In the genomic region with DNA sequence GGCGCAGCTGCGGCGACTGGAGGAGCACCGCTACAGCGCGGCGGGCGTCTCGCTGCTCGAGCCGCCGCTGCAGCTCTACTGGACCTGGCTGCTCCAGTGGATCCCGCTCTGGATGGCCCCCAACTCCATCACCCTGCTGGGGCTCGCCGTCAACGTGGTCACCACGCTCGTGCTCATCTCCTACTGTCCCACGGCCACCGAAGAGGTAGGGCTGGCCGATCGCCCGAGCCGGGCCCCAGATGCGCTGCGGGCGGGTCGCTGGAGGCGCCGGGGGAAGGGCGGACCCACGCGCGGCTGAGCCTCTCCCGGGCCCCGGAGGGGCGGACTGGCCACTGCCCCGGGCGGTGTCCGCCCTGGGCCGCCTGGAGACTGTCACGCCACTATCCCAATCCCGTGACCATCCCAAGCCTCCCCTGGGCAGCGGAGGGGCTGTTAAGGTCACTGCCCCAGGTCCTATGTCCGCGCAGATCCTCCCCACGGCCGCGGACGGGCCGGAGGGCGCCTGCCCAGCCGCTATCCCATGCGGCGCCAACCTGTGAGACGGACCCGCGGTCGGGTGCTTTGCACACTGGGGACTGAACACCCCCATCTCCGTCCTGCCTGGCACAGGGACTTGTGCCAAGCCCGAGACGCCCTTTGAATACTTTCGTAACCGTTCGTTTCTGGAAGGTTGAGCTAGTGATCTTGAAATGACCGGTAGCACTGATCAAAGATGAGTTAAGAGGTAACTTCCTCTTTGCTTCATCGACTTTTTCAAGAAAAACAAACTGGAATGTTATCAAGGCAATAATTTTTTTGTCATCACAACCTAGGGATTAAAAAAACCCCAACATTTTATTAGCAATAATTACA, we compare ENCODE assay signal across 8 cellular contexts. TPM values are rescaled to one million over a fixed set of nuclear protein-coding genes. Genes with fewer than 3 reads are reported as not detected.
DNase-seq lines count a peak whose midpoint lies in the region; ATAC-seq and TF ChIP-seq lines count a peak whose summit lies in the region.

No MANE protein-coding gene starts in this region.

- peak overlapping the region; percentile 89 for H3K9ac ChIP-seq in SK-N-MC (ENCODE audit: insufficient read length)
- peak overlapping the region; percentile 56 for H3K9ac ChIP-seq in mammary epithelial cell (ENCODE audit: insufficient read depth, low read length)

- peak; percentile 28 for DNase-seq in Daoy (ENCODE audit: low read depth)
- no peak for DNase-seq in SK-N-MC (ENCODE audit: low read depth, low spot score)
- DNase-seq in mammary epithelial cell = peak; percentile 20
- peak; percentile 18 for DNase-seq in iPS-NIHi7 (ENCODE audit: extremely low spot score)
- peak; percentile 76 for DNase-seq in sciatic nerve (ENCODE audit: low spot score)
- DNase-seq in NCI-H187 (lab: John Stamatoyannopoulos, UW) = no peak

- BruUV-seq in mammary epithelial cell (replicated peaks; lab: Mats Ljungman, UMichigan) = no TSS peak

- H4K20me1 ChIP-seq in mammary epithelial cell (ENCODE audit: insufficient read depth, low read length) = no peaks in the 10 kb centered on the region

- ATAC-seq in GM19452 (IDR thresholded peaks at IDR 0.05; ENCODE audit: unreplicated experiment) (peak; percentile 30), HG03457 (IDR thresholded peaks at IDR 0.05; ENCODE audit: unreplicated experiment) (peak; percentile 23), sciatic nerve (peak; percentile 76)

- dilution Hi-C loops in mammary epithelial cell (cut with HindIII; ENCODE audit: low sequenced_read_pairs) = no loop called here

- H3K27me3 ChIP-seq in mammary epithelial cell (ENCODE audit: insufficient read depth, low read length) = no peaks in the 10 kb centered on the region

- H3K4me3 ChIP-seq in SK-N-MC (peak overlapping the region; percentile 97), mammary epithelial cell (replicated peaks in 1 of 3; ENCODE audit: insufficient read depth in 1 of 3, low read depth in 2 of 3, low read length in 3 of 3) (peak overlapping the region; percentile 70 to 94 (median 74))

- H3K36me3 ChIP-seq in SK-N-MC (ENCODE audit: insufficient read depth, low read length) = no peaks in the 10 kb centered on the region
- no peaks in the 10 kb centered on the region for H3K36me3 ChIP-seq in mammary epithelial cell (ENCODE audit: insufficient read depth, low read length)

- in situ Hi-C loops in mammary epithelial cell (cut with MboI; ENCODE audit: low sequenced_read_pairs in 2 of 2) = no loop called here

- peak overlapping the region; percentile 82 for H3K4me2 ChIP-seq in mammary epithelial cell (ENCODE audit: insufficient read depth, low read depth, low read length)

- H3K9me3 ChIP-seq in SK-N-MC (ENCODE audit: low read depth, low read length) (no peaks in the 10 kb centered on the region), mammary epithelial cell (replicated peaks; ENCODE audit: insufficient read depth, low read length) (no peaks in the 10 kb centered on the region)

- TF ChIP-seq CTCF in mammary epithelial cell (conservative IDR thresholded peaks at IDR 0.05 in 1 of 2, IDR thresholded peaks at IDR 0.05 in 1 of 2; ENCODE audit: extremely low read depth in 1 of 2, insufficient read depth in 1 of 2, low read depth in 1 of 2, low read length in 2 of 2) = no peak

- WGBS in mammary epithelial cell (ENCODE audit: low coverage, missing lambda C conversion rate) = 2% methylated on average over 41 of the region's 67 CpGs

- H3K4me1 ChIP-seq in mammary epithelial cell (ENCODE audit: insufficient read depth, low read length) = peaks cover 17% of the 10 kb centered on the region

- CTCF ChIA-PET in mammary epithelial cell (lab: Charles Lee; ENCODE audit: low non-redundant PET) = interaction anchor here (0.7 to 0.8 kb wide), 2 partner anchors 35 to 133 kb away, joined by 6 to 7 read pairs; a partner anchor contains a TSS

- peak overlapping the region; percentile 90 for H2AFZ ChIP-seq in mammary epithelial cell (ENCODE audit: low read depth, low read length)

- peaks cover 36% of the 10 kb centered on the region for H3K79me2 ChIP-seq in mammary epithelial cell (ENCODE audit: insufficient read depth, low read length)

- H3K27ac ChIP-seq in SK-N-MC (no peak overlapping the region), mammary epithelial cell (ENCODE audit: insufficient read depth, low read depth, low read length) (no peak overlapping the region)

- intact Hi-C loops in mammary epithelial cell (cut with micrococcal nuclease) = no loop called here
- intact Hi-C loops in sciatic nerve (cut with DNase I) = no loop called here

RNA-seq across cellular contexts. Expression of a gene that starts 0.7 kb away (rescaled TPM):
- 32.6 and 38.8 TPM in 2 replicates for total RNA-seq in Daoy (2014; rRNA removed; shearing (Covaris generic))
- 10 to 100 TPM; 16.5 to 17.2 TPM for total RNA-seq in mammary epithelial cell
- 10.7 TPM for polyA plus RNA-seq in mammary epithelial cell
- 17.9 TPM for polyA minus RNA-seq in mammary epithelial cell
- 66.3 TPM for total RNA-seq in sciatic nerve

RNA-seq across cellular contexts. Expression of a gene that starts 41.1 kb away (rescaled TPM):
- total RNA-seq in Daoy (2014; rRNA removed; shearing (Covaris generic)) = not detected in 2 replicates
- under 1 TPM in 1 of 2 donors, not detected in 1; 0.50 TPM for total RNA-seq in mammary epithelial cell
- polyA plus RNA-seq in mammary epithelial cell = not detected
- polyA minus RNA-seq in mammary epithelial cell = not detected
- total RNA-seq in sciatic nerve = not detected

Comparison
In these comparisons a context has a peak if more than half of its experiments do, and no peak if none do; other contexts are left out.
1. DNase-seq: peak in Daoy (single experiment), mammary epithelial cell (single experiment), iPS-NIHi7 (single experiment) and sciatic nerve (single experiment); none in SK-N-MC (single experiment) and NCI-H187 (0 of 2).
2. ATAC-seq: peak in every context shown above with its lines; median percentile 76 in sciatic nerve; 30 in GM19452; 23 in HG03457.